ENCODE assay signal across 8 cellular contexts in the genomic region with DNA sequence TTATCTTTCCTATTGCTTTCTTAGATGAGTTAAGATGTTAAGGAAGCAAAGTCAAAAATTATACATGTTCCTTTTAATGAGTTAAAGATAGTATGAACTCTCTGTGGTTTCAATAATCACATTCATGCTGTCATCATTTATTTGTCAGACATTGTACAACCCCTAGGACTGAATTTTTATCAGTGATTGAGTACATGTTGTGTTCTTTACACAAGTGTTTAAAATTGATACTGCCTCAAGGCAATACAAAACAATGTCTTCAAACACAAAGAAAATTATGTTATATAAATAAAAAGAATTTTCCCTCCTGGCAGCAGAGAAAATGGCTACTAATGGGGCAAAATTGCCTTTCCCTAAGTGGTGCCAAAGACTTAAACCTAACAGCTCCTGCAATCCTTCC. TPM values are rescaled to one million over a fixed set of nuclear protein-coding genes. Genes with fewer than 3 reads are reported as not detected.
"Had no signal": no experiment of that assay in that cellular context is flagged by ENCODE, and none has a peak within 500 bp of the region (broad histone marks: within the 10 kb centered on the region; RNA-seq: fewer than 3 reads in every experiment).

No MANE protein-coding gene starts in this region.

- FAIRE-seq: H1, H54, HepG2 had no signal

- H3K4me3 ChIP-seq: GM23338 had no signal

- H3K27ac ChIP-seq: HL-60 had no signal

- DNase-seq: H9, HCEC 1CT had no signal

- ATAC-seq: GM23338, HepG2 had no signal

RNA-seq across cellular contexts. Expression of gene KCNJ8, which starts 34.6 kb away (rescaled TPM):
- total RNA-seq: HepG2 had no signal
- polyA plus RNA-seq: HepG2, IgD-negative memory B cell had no signal
